In the genomic region with DNA sequence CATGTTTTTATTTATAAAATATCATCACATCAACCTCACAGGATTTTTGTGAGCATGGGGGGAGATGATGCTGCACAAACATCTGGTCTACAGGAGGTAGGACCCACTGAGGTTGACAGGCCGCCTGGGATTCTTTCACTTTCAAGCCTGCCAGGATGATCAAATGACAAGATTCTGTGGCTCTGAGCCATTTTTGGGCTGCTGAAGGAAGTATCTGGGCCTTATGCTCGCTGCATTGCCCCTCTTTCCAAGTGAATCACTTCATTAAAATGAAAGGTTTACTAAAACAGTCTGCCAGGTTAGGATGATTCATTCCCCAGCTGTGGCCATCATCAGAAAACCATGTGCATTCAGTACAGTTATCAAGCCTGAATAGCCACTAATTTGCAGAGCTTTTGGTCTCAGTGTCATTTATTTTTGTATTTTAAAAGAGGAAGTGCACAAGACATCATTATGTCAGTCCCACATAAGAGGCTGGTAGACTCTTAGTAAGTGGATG, we compare ENCODE assay signal across 8 cellular contexts. TPM values are rescaled to one million over a fixed set of nuclear protein-coding genes. Genes with fewer than 3 reads are reported as not detected.
DNase-seq lines count a peak whose midpoint lies in the region; ATAC-seq, FAIRE-seq and TF ChIP-seq lines count a peak whose summit lies in the region.

No MANE protein-coding gene starts in this region.

- peak overlapping the region in 1 of 4 donors; percentile 29 for H3K27ac ChIP-seq in body of pancreas

- H3K27me3 ChIP-seq in BE2C (no peaks in the 10 kb centered on the region), body of pancreas (no peaks in the 10 kb centered on the region)

- H3K36me3 ChIP-seq in BE2C (no peaks in the 10 kb centered on the region), body of pancreas (replicated peaks in 1 of 2; ENCODE audit: insufficient read depth in 1 of 2, low read depth in 2 of 2) (no peaks in the 10 kb centered on the region)

- no peaks in the 10 kb centered on the region for H3K4me1 Mint-ChIP-seq in naive thymus-derived CD8-positive, alpha-beta T cell

- no peak overlapping the region for H3K4me3 Mint-ChIP-seq in naive thymus-derived CD8-positive, alpha-beta T cell

- TF ChIP-seq CTCF in BE2C (IDR thresholded peaks at IDR 0.05; ENCODE audit: low read depth, low read length) (no peak), body of pancreas (IDR thresholded peaks at IDR 0.05) (no peak)

- POLR2A ChIA-PET in naive thymus-derived CD8-positive, alpha-beta T cell (lab: Charles Lee) = no interaction called here

- H3K27me3 Mint-ChIP-seq in naive thymus-derived CD8-positive, alpha-beta T cell = peaks cover 0 to 9% (median 2%) of the 10 kb centered on the region in 5 donors

- no peaks in the 10 kb centered on the region for H3K36me3 Mint-ChIP-seq in naive thymus-derived CD8-positive, alpha-beta T cell

- DNase-seq in BE2C (peak; percentile 79), HTR-8/SVneo (ENCODE audit: insufficient read length, low spot score) (peak; percentile 64), body of pancreas (peak in 1 of 4 donors; percentile 40), mucosa of gallbladder (ENCODE audit: low spot score) (peak; percentile 33), SHP77 treated with DMSO at 0.1 percent for 48 hours (lab: John Stamatoyannopoulos, UW) (no peak)
- no peak for DNase-seq in naive thymus-derived CD8-positive, alpha-beta T cell
- DNase-seq in activated effector memory CD4-positive, alpha-beta T cell treated with anti-CD3 and anti-CD28 coated beads, Interleukin-2, amount 50 U/mL, for 16 hours = no peak

- intact Hi-C loops in body of pancreas (cut with DNase I) = no loop called here

- H3K4me1 ChIP-seq in BE2C (peaks cover 17% of the 10 kb centered on the region), body of pancreas (peaks cover under 1% of the 10 kb centered on the region)

- no peaks in the 10 kb centered on the region for H3K9me3 Mint-ChIP-seq in naive thymus-derived CD8-positive, alpha-beta T cell

- H3K4me3 ChIP-seq in BE2C (ENCODE audit: low read depth, low read length) (no peak overlapping the region), body of pancreas (no peak overlapping the region)

- ATAC-seq in GM21360 (IDR thresholded peaks at IDR 0.05; ENCODE audit: unreplicated experiment) (peak; percentile 73), body of pancreas (peak; percentile 30)
- no peak for ATAC-seq in naive thymus-derived CD8-positive, alpha-beta T cell

- WGBS in body of pancreas, 2 donors = 44 to 49% methylated on average over 2 of the region's 2 CpGs

- no peaks in the 10 kb centered on the region for H3K9me3 ChIP-seq in BE2C
- no peaks in the 10 kb centered on the region for H3K9me3 ChIP-seq in body of pancreas

- FAIRE-seq in HTR-8/SVneo (lab: Jason Lieb, UNC) = no peak

- H3K27ac Mint-ChIP-seq in naive thymus-derived CD8-positive, alpha-beta T cell = no peak overlapping the region

- no peak for TF ChIP-seq POLR2A in body of pancreas (IDR thresholded peaks at IDR 0.05)

RNA-seq across cellular contexts. Expression of a gene that starts 34.4 kb away (rescaled TPM):
- 12.0 TPM for polyA plus RNA-seq in BE2C (2012; ENCODE audit: insufficient read depth, insufficient read length, low read depth)
- total RNA-seq in body of pancreas (10 to 100 TPM; 18.9 to 29.7 TPM), mucosa of gallbladder (36.1 TPM)
- not detected for total RNA-seq in naive thymus-derived CD8-positive, alpha-beta T cell
- not detected for polyA plus RNA-seq in naive thymus-derived CD8-positive, alpha-beta T cell

Comparison
In these comparisons a context has a peak if more than half of its experiments do, and no peak if none do; other contexts are left out.
1. DNase-seq: peak in BE2C (single experiment), HTR-8/SVneo (single experiment) and mucosa of gallbladder (single experiment); none in naive thymus-derived CD8-positive, alpha-beta T cell (0 of 10), SHP77 treated with DMSO at 0.1 percent for 48 hours (single experiment) and activated effector memory CD4-positive, alpha-beta T cell treated with anti-CD3 and anti-CD28 coated beads, Interleukin-2, amount 50 U/mL, for 16 hours (single experiment).
2. ATAC-seq: peak in GM21360 (single experiment) and body of pancreas (single experiment); none in naive thymus-derived CD8-positive, alpha-beta T cell (0 of 2).
3. RNA of a gene that starts 34.4 kb away (total RNA-seq): 36.1 TPM in mucosa of gallbladder (single experiment) and 18.9 to 29.7 TPM in body of pancreas; not detected in naive thymus-derived CD8-positive, alpha-beta T cell; every median in the first group is over 10 times any median in the second.